In the genomic region with DNA sequence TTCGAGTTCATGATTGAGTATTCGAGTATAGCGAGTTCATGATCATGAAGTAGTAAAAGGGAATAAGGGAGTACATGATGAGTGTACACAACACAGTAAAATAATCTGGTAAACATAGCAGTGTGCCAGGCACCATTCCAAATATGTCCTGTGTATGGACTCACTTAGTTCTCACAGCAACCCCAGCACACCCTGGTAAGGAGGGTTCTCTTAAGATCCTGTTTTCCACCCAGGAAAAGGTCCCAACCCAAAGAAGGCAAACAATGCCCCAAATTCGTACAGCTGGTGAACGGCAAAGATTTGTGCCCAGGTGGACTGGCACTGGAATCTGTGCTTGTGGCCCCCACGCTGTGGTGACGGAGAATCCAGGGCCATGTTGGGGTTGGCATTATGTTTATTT, we compare ENCODE assay signal across 32 cellular contexts. TPM values are rescaled to one million over a fixed set of nuclear protein-coding genes. Genes with fewer than 3 reads are reported as not detected.
"Had no signal": no experiment of that assay in that cellular context is flagged by ENCODE, and none has a peak within 500 bp of the region (broad histone marks: within the 10 kb centered on the region; RNA-seq: fewer than 3 reads in every experiment).

No MANE protein-coding gene starts in this region.

- H3K9me3 ChIP-seq: ovary, psoas muscle, suprapubic skin, testis, tibial artery, transverse colon, upper lobe of right lung, uterus had no signal

- H3K4me2 ChIP-seq: neural progenitor cell, smooth muscle cell had no signal

- H3K36me3 ChIP-seq: neural progenitor cell, ovary, spleen, suprapubic skin, tibial artery, transverse colon, upper lobe of right lung, uterus had no signal

- ATAC-seq: naive thymus-derived CD4-positive, alpha-beta T cell; natural killer cell; right cardiac atrium; sciatic nerve; stimulated activated memory B cell treated with anti-CD40 and anti-IgM and Interleukin-4, amounts not matched to agents 10 μg/mL and 1 μg/mL and 100 μg/mL, for 72 hours; stimulated activated naive CD8-positive, alpha-beta T cell treated with anti-CD3 and anti-CD28 coated beads, Interleukin-15, amount 100 ng/mL, for 72 hours; stimulated activated naive CD8-positive, alpha-beta T cell treated with anti-CD3 and anti-CD28 coated beads, Interleukin-15, Interleukin-2, amounts not matched to agents 100 U/mL and 50 U/mL, for 24 hours; upper lobe of right lung had no signal

- H3K4me1 ChIP-seq: tibial artery, uterus had no signal

- DNase-seq: naive thymus-derived CD4-positive, alpha-beta T cell; natural killer cell; occipital lobe; ovary; psoas muscle; right cardiac atrium; spleen; stimulated activated CD4-positive, alpha-beta T cell treated with anti-CD3 and anti-CD28 coated beads, Interleukin-12 subunit alpha, Interleukin-12 subunit beta, amount 100 ng/mL, for 4 hours; stimulated activated CD4-positive, alpha-beta T cell treated with anti-CD3 and anti-CD28 coated beads, Interleukin-1b, Interleukin-23, amount 100 ng/mL, for 48 hours; stimulated activated CD4-positive, alpha-beta T cell treated with anti-CD3 and anti-CD28 coated beads, Interleukin-4, amount 100 ng/mL, for 1 hour; stimulated activated CD4-positive, alpha-beta T cell treated with anti-CD3 and anti-CD28 coated beads, Interleukin-4, amount 100 ng/mL, for 4 hours; stimulated activated CD8-positive, alpha-beta memory T cell treated with anti-CD3 and anti-CD28 coated beads, Interleukin-4, amount 100 ng/mL, for 48 hours; stimulated activated naive CD4-positive, alpha-beta T cell; stimulated activated naive CD8-positive, alpha-beta T cell treated with anti-CD3 and anti-CD28 coated beads, Interleukin-15, amount 100 ng/mL, for 72 hours; stimulated activated naive CD8-positive, alpha-beta T cell treated with anti-CD3 and anti-CD28 coated beads, Interleukin-15, Interleukin-2, amounts not matched to agents 100 U/mL and 50 U/mL, for 24 hours; substantia nigra; testis; tibial artery; transverse colon; upper lobe of right lung; uterus had no signal

- H3K27ac ChIP-seq: neural progenitor cell, ovary, psoas muscle, skin epidermis, spleen, suprapubic skin, testis, tibial artery, transverse colon, upper lobe of right lung, uterus had no signal

- H3K4me3 ChIP-seq: neural progenitor cell, ovary, psoas muscle, skin epidermis, smooth muscle cell, spleen, suprapubic skin, testis, tibial artery, transverse colon, upper lobe of right lung, uterus had no signal

- H3K27me3 ChIP-seq: ovary, spleen, suprapubic skin, testis, transverse colon, upper lobe of right lung, uterus had no signal

RNA-seq across cellular contexts. Expression of gene HPN, which starts 21.4 kb away (rescaled TPM):
- total RNA-seq: naive thymus-derived CD4-positive, alpha-beta T cell; natural killer cell; occipital lobe; urinary bladder had no signal
- polyA plus RNA-seq: naive thymus-derived CD4-positive, alpha-beta T cell had no signal

RNA-seq across cellular contexts. Expression of gene FXYD3, which starts 52.7 kb away (rescaled TPM):
- total RNA-seq: naive thymus-derived CD4-positive, alpha-beta T cell; natural killer cell; occipital lobe; osteoblast; posterior vena cava; psoas muscle; renal cortical epithelial cell; spleen had no signal
- polyA plus RNA-seq: naive thymus-derived CD4-positive, alpha-beta T cell; neural cell had no signal
